In genomic region chr10:75468612-75469011, GRCh38 we compare ENCODE assay signal across 1 cellular context.
TF ChIP-seq lines count a peak whose summit lies in the region.

No MANE protein-coding gene starts in this region.

TF ChIP-seq in endothelial cell of umbilical vein, 7 proteins besides CTCF, POLR2A, EP300 and RAD21 (continued from another document):
- TF ChIP-seq MAX (IDR thresholded peaks at IDR 0.05; ENCODE audit: insufficient read depth, insufficient read length) = no peak
- no peak for TF ChIP-seq EZH2 (IDR thresholded peaks at IDR 0.05; ENCODE audit: borderline replicate concordance, low read depth, low read length, severe bottlenecking)
